ENCODE assay signal across 1 cellular context in the genomic region with DNA sequence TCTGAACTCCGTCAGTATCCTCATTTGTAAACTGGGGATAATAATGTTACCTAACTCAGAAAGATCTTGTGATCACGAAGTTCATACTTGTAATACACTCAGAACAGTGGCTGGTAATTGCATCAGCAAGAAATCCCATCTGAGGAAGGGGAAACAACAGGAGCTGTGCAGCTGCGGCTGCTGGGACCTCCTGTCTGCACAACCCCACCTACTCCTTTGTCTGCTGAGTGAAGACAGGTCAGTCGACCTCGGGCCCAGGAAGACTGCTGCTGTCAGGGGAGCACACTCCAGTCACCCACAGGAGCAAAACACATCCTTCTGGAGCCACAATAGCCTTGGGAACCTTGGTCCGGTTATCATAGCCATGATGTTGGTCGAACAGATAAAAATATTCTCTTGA.
A peak's percentile ranks its signal among the peaks of the same experiment; 100 is the strongest.
TF ChIP-seq lines count a peak whose summit lies in the region.

No MANE protein-coding gene starts in this region.

TF ChIP-seq in H1, 55 proteins besides CTCF, POLR2A, EP300 and RAD21:
- 0 out of 2 replicates have a peak, but pooled peaks have one; percentile 16 for TF ChIP-seq TAF1 (IDR thresholded peaks at IDR 0.05; ENCODE audit: low read depth, low read length)
- TF ChIP-seq, protein P1, sequence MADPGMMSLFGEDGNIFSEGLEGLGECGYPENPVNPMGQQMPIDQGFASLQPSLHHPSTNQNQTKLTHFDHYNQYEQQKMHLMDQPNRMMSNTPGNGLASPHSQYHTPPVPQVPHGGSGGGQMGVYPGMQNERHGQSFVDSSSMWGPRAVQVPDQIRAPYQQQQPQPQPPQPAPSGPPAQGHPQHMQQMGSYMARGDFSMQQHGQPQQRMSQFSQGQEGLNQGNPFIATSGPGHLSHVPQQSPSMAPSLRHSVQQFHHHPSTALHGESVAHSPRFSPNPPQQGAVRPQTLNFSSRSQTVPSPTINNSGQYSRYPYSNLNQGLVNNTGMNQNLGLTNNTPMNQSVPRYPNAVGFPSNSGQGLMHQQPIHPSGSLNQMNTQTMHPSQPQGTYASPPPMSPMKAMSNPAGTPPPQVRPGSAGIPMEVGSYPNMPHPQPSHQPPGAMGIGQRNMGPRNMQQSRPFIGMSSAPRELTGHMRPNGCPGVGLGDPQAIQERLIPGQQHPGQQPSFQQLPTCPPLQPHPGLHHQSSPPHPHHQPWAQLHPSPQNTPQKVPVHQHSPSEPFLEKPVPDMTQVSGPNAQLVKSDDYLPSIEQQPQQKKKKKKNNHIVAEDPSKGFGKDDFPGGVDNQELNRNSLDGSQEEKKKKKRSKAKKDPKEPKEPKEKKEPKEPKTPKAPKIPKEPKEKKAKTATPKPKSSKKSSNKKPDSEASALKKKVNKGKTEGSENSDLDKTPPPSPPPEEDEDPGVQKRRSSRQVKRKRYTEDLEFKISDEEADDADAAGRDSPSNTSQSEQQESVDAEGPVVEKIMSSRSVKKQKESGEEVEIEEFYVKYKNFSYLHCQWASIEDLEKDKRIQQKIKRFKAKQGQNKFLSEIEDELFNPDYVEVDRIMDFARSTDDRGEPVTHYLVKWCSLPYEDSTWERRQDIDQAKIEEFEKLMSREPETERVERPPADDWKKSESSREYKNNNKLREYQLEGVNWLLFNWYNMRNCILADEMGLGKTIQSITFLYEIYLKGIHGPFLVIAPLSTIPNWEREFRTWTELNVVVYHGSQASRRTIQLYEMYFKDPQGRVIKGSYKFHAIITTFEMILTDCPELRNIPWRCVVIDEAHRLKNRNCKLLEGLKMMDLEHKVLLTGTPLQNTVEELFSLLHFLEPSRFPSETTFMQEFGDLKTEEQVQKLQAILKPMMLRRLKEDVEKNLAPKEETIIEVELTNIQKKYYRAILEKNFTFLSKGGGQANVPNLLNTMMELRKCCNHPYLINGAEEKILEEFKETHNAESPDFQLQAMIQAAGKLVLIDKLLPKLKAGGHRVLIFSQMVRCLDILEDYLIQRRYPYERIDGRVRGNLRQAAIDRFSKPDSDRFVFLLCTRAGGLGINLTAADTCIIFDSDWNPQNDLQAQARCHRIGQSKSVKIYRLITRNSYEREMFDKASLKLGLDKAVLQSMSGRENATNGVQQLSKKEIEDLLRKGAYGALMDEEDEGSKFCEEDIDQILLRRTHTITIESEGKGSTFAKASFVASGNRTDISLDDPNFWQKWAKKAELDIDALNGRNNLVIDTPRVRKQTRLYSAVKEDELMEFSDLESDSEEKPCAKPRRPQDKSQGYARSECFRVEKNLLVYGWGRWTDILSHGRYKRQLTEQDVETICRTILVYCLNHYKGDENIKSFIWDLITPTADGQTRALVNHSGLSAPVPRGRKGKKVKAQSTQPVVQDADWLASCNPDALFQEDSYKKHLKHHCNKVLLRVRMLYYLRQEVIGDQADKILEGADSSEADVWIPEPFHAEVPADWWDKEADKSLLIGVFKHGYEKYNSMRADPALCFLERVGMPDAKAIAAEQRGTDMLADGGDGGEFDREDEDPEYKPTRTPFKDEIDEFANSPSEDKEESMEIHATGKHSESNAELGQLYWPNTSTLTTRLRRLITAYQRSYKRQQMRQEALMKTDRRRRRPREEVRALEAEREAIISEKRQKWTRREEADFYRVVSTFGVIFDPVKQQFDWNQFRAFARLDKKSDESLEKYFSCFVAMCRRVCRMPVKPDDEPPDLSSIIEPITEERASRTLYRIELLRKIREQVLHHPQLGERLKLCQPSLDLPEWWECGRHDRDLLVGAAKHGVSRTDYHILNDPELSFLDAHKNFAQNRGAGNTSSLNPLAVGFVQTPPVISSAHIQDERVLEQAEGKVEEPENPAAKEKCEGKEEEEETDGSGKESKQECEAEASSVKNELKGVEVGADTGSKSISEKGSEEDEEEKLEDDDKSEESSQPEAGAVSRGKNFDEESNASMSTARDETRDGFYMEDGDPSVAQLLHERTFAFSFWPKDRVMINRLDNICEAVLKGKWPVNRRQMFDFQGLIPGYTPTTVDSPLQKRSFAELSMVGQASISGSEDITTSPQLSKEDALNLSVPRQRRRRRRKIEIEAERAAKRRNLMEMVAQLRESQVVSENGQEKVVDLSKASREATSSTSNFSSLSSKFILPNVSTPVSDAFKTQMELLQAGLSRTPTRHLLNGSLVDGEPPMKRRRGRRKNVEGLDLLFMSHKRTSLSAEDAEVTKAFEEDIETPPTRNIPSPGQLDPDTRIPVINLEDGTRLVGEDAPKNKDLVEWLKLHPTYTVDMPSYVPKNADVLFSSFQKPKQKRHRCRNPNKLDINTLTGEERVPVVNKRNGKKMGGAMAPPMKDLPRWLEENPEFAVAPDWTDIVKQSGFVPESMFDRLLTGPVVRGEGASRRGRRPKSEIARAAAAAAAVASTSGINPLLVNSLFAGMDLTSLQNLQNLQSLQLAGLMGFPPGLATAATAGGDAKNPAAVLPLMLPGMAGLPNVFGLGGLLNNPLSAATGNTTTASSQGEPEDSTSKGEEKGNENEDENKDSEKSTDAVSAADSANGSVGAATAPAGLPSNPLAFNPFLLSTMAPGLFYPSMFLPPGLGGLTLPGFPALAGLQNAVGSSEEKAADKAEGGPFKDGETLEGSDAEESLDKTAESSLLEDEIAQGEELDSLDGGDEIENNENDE (IDR thresholded peaks at IDR 0.05; ENCODE audit: insufficient replicate concordance, low read length): no peak
